Comparison of ENCODE assay signal across 10 cellular contexts in the genomic region with DNA sequence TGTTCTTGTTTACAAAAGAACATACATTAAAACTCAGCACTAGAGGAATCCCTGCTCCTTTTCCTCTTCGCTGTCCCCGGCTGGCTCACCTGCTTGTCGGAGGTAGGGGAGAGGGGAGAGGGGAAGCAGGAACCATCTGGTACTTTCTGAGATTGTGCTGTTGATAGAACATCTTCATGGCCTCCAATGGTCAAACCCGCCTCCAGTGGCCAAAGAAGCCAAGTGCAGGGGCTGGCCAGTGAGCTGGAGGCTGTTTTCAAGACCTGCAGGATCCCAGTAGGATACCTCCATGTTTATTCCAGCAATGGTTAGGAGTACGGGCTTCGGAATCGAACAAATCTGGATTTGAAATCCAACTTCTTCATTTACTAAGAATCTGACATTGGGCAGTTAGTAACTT.
DNase-seq lines count a peak whose midpoint lies in the region; ATAC-seq and TF ChIP-seq lines count a peak whose summit lies in the region.
"Had no signal": no experiment of that assay in that cellular context is flagged by ENCODE, and none has a peak within 500 bp of the region (broad histone marks: within the 10 kb centered on the region; RNA-seq: fewer than 3 reads in every experiment).

No MANE protein-coding gene starts in this region.

- no peaks in the 10 kb centered on the region for H3K4me1 ChIP-seq in PC-9 (replicated peaks; ENCODE audit: insufficient read depth)

- H3K27ac Mint-ChIP-seq in endothelial cell (ENCODE audit: unreplicated experiment), result peak overlapping the region; percentile 40
- H3K27ac Mint-ChIP-seq in T-helper 2 cell treated with Interferon-gamma antibody and Interleukin-4, amounts not matched to agents 5 μg/mL and 100 μg/mL, for 36 hours, result no peak overlapping the region
- H3K27ac Mint-ChIP-seq in activated T-helper 2 cell treated with anti-CD3 and anti-CD28 coated beads, Interferon-gamma antibody, Interleukin-2, Interleukin-4, amounts not matched to agents 10 μg/mL and 5 μg/mL and 100 μg/mL, durations not matched to agents 14 hours and 24 hours and 36 hours, result no peak overlapping the region

- POLR2A ChIA-PET in PC-9 (lab: Charles Lee; ENCODE audit: unreplicated experiment), result no interaction called here

- intact Hi-C loops in PC-9 (cut with micrococcal nuclease; ENCODE audit: unreplicated experiment), result no loop called here
- intact Hi-C loops in activated T-helper 2 cell treated with anti-CD3 and anti-CD28 coated beads, Interferon-gamma antibody, Interleukin-2, Interleukin-4, amounts not matched to agents 10 μg/mL and 5 μg/mL and 100 μg/mL, durations not matched to agents 14 hours and 24 hours and 36 hours (cut with micrococcal nuclease), result no loop called here

- no peak overlapping the region for H3K27ac ChIP-seq in PC-9

- H4K20me1 ChIP-seq in PC-9 (ENCODE audit: insufficient read depth), result no peaks in the 10 kb centered on the region

- H3K36me3 Mint-ChIP-seq in endothelial cell (ENCODE audit: low read depth, unreplicated experiment), result peaks cover 11% of the 10 kb centered on the region
- H3K36me3 Mint-ChIP-seq in T-helper 2 cell treated with Interferon-gamma antibody and Interleukin-4, amounts not matched to agents 5 μg/mL and 100 μg/mL, for 36 hours (ENCODE audit: low read depth), result no peaks in the 10 kb centered on the region
- no peaks in the 10 kb centered on the region for H3K36me3 Mint-ChIP-seq in activated T-helper 2 cell treated with anti-CD3 and anti-CD28 coated beads, Interferon-gamma antibody, Interleukin-2, Interleukin-4, amounts not matched to agents 10 μg/mL and 5 μg/mL and 100 μg/mL, durations not matched to agents 14 hours and 24 hours and 36 hours (ENCODE audit: low read depth)

- H3K27me3 Mint-ChIP-seq in endothelial cell (ENCODE audit: unreplicated experiment), result peaks cover 8% of the 10 kb centered on the region
- peaks cover 10% of the 10 kb centered on the region for H3K27me3 Mint-ChIP-seq in T-helper 2 cell treated with Interferon-gamma antibody and Interleukin-4, amounts not matched to agents 5 μg/mL and 100 μg/mL, for 36 hours (ENCODE audit: low read depth)
- H3K27me3 Mint-ChIP-seq in activated T-helper 2 cell treated with anti-CD3 and anti-CD28 coated beads, Interferon-gamma antibody, Interleukin-2, Interleukin-4, amounts not matched to agents 10 μg/mL and 5 μg/mL and 100 μg/mL, durations not matched to agents 14 hours and 24 hours and 36 hours (ENCODE audit: low read depth), result peaks cover 10% of the 10 kb centered on the region

- no peak overlapping the region for H3K4me2 ChIP-seq in PC-9

- no peaks in the 10 kb centered on the region for H3K36me3 ChIP-seq in PC-9 (ENCODE audit: low read depth)

- H3K79me2 ChIP-seq in PC-9 (ENCODE audit: low read depth), result no peaks in the 10 kb centered on the region

- BruUV-seq in PC-9 (replicated peaks; lab: Mats Ljungman, UMichigan), result no TSS peak

- peaks cover 48% of the 10 kb centered on the region for H3K4me1 Mint-ChIP-seq in endothelial cell (ENCODE audit: unreplicated experiment)
- no peaks in the 10 kb centered on the region for H3K4me1 Mint-ChIP-seq in T-helper 2 cell treated with Interferon-gamma antibody and Interleukin-4, amounts not matched to agents 5 μg/mL and 100 μg/mL, for 36 hours (ENCODE audit: low read depth)
- H3K4me1 Mint-ChIP-seq in activated T-helper 2 cell treated with anti-CD3 and anti-CD28 coated beads, Interferon-gamma antibody, Interleukin-2, Interleukin-4, amounts not matched to agents 10 μg/mL and 5 μg/mL and 100 μg/mL, durations not matched to agents 14 hours and 24 hours and 36 hours (ENCODE audit: low read depth), result no peaks in the 10 kb centered on the region

- no peaks in the 10 kb centered on the region for H3K9me3 Mint-ChIP-seq in endothelial cell (ENCODE audit: unreplicated experiment)
- H3K9me3 Mint-ChIP-seq in T-helper 2 cell treated with Interferon-gamma antibody and Interleukin-4, amounts not matched to agents 5 μg/mL and 100 μg/mL, for 36 hours, result no peaks in the 10 kb centered on the region
- H3K9me3 Mint-ChIP-seq in activated T-helper 2 cell treated with anti-CD3 and anti-CD28 coated beads, Interferon-gamma antibody, Interleukin-2, Interleukin-4, amounts not matched to agents 10 μg/mL and 5 μg/mL and 100 μg/mL, durations not matched to agents 14 hours and 24 hours and 36 hours, result no peaks in the 10 kb centered on the region

- H3F3A ChIP-seq in PC-9 (ENCODE audit: insufficient read depth, low read depth), result no peaks in the 10 kb centered on the region

- CTCF ChIA-PET in PC-9 (lab: Charles Lee), result no interaction called here

- no peak overlapping the region for H2AFZ ChIP-seq in PC-9

- H3K4me3 ChIP-seq in PC-9 (no peak overlapping the region), retinal pigment epithelial cell (ENCODE audit: low read length) (no peak overlapping the region)

- H3K4me3 Mint-ChIP-seq in endothelial cell (ENCODE audit: unreplicated experiment), result no peak overlapping the region
- H3K4me3 Mint-ChIP-seq in T-helper 2 cell treated with Interferon-gamma antibody and Interleukin-4, amounts not matched to agents 5 μg/mL and 100 μg/mL, for 36 hours, result no peak overlapping the region
- H3K4me3 Mint-ChIP-seq in activated T-helper 2 cell treated with anti-CD3 and anti-CD28 coated beads, Interferon-gamma antibody, Interleukin-2, Interleukin-4, amounts not matched to agents 10 μg/mL and 5 μg/mL and 100 μg/mL, durations not matched to agents 14 hours and 24 hours and 36 hours (ENCODE audit: low read depth), result no peak overlapping the region

- 0 out of 2 replicates have a peak, but pooled peaks cover 3% of the 10 kb centered on the region for H3K27me3 ChIP-seq in PC-9 (ENCODE audit: insufficient read depth, low read depth)

- no peak for ATAC-seq in GM21381 (IDR thresholded peaks at IDR 0.05; ENCODE audit: unreplicated experiment)

- H3K9me3 ChIP-seq in PC-9 (ENCODE audit: insufficient read depth, low read depth), result no peaks in the 10 kb centered on the region

- TF ChIP-seq CTCF in GM12872 (IDR thresholded peaks at IDR 0.05; ENCODE audit: insufficient read depth, low read depth, low read length) (peak; percentile 40; the same call in 2 of the 3 replicates), PC-9 (conservative IDR thresholded peaks at IDR 0.05) (peak; percentile 24; the same call in 1 of the 2 replicates), endothelial cell (IDR thresholded peaks at IDR 0.05; ENCODE audit: unreplicated experiment) (peak; percentile 50), retinal pigment epithelial cell (conservative IDR thresholded peaks at IDR 0.05; ENCODE audit: low read depth, low read length) (peak; percentile 31)

- DNase-seq in PC-9 (peak in 1 of 2 experiments; percentile 29), endothelial cell (ENCODE audit: low spot score) (peak; percentile 72), retinal pigment epithelial cell (ENCODE audit: low read depth) (no peak)
- DNase-seq in T-helper 2 cell treated with Interferon-gamma antibody and Interleukin-4, amounts not matched to agents 5 μg/mL and 100 μg/mL, for 36 hours (ENCODE audit: low spot score), result no peak
- no peak for DNase-seq in activated T-helper 2 cell treated with anti-CD3 and anti-CD28 coated beads, Interferon-gamma antibody, Interleukin-2, Interleukin-4, amounts not matched to agents 10 μg/mL and 5 μg/mL and 100 μg/mL, durations not matched to agents 14 hours and 24 hours and 36 hours (ENCODE audit: low spot score)
- DNase-seq: anterior cingulate cortex, GDM1, retina had no signal

- no peaks in the 10 kb centered on the region for H3K9me2 ChIP-seq in PC-9 (ENCODE audit: insufficient read depth)
